8 cellular contexts compared by ENCODE assay signal in genomic region chr7:129610709-129611245, GRCh38. TPM values are rescaled to one million over a fixed set of nuclear protein-coding genes. Genes with fewer than 3 reads are reported as not detected.
DNase-seq lines count a peak whose midpoint lies in the region; ATAC-seq, FAIRE-seq and TF ChIP-seq lines count a peak whose summit lies in the region.

No MANE protein-coding gene starts in this region.

- no peak for DNase-seq in right atrium auricular region (ENCODE audit: low spot score)
- DNase-seq in left ventricle myocardium superior, result no peak
- no peak for DNase-seq in astrocyte (ENCODE audit: low read depth)
- DNase-seq in memory B cell (ENCODE audit: low spot score in 2 of 2), result peak in 1 of 2 donors; percentile 27
- no peak for DNase-seq in AG08395 (ENCODE audit: low spot score)
- no peak for DNase-seq in HTR-8/SVneo (ENCODE audit: insufficient read length, low spot score)

- H3K9me3 Mint-ChIP-seq in astrocyte (ENCODE audit: unreplicated experiment), result no peaks in the 10 kb centered on the region
- no peaks in the 10 kb centered on the region for H3K9me3 Mint-ChIP-seq in memory B cell

- no peaks in the 10 kb centered on the region for H3K36me3 ChIP-seq in right atrium auricular region
- no peaks in the 10 kb centered on the region for H3K36me3 ChIP-seq in astrocyte (ENCODE audit: insufficient read depth, low read length)
- no peaks in the 10 kb centered on the region for H3K36me3 ChIP-seq in urinary bladder (ENCODE audit: insufficient read depth)

- peaks cover 58% of the 10 kb centered on the region for H3K79me2 ChIP-seq in astrocyte (ENCODE audit: insufficient read depth, low read length)

- FAIRE-seq in astrocyte (lab: Jason Lieb, UNC) (no peak), HTR-8/SVneo (lab: Jason Lieb, UNC) (no peak)

- H3K27ac ChIP-seq in right atrium auricular region, result peak overlapping the region; percentile 93 to 99
- H3K27ac ChIP-seq in astrocyte (ENCODE audit: low read depth, low read length), result peak overlapping the region; percentile 95
- peak overlapping the region; percentile 96 for H3K27ac ChIP-seq in urinary bladder (ENCODE audit: low read depth)

- H3K36me3 Mint-ChIP-seq in astrocyte (ENCODE audit: low read depth, unreplicated experiment), result peaks cover 10% of the 10 kb centered on the region
- no peaks in the 10 kb centered on the region for H3K36me3 Mint-ChIP-seq in memory B cell

- no peak for ATAC-seq in left ventricle myocardium superior
- ATAC-seq in memory B cell (ENCODE audit: low read depth), result no peak
- no peak for ATAC-seq in GM19397 (IDR thresholded peaks at IDR 0.05; ENCODE audit: unreplicated experiment)

- intact Hi-C loops in left ventricle myocardium superior (cut with micrococcal nuclease), result loop anchor here (5.0 kb wide), 1 partner anchor 337 kb away; no protein-coding TSS in a partner anchor

- peak overlapping the region; percentile 93 for H3K4me2 ChIP-seq in astrocyte (ENCODE audit: low read length)

- TF ChIP-seq CTCF in right atrium auricular region (IDR thresholded peaks at IDR 0.05) (no peak), astrocyte (IDR thresholded peaks at IDR 0.05; ENCODE audit: insufficient read depth, low read depth, low read length) (no peak)

- peak overlapping the region; percentile 93 for H3K9ac ChIP-seq in astrocyte (ENCODE audit: low read length)

- 7% methylated on average over 17 of the region's 17 CpGs for WGBS in urinary bladder

- no peaks in the 10 kb centered on the region for H3K27me3 Mint-ChIP-seq in astrocyte (ENCODE audit: low read depth, unreplicated experiment)
- no peaks in the 10 kb centered on the region for H3K27me3 Mint-ChIP-seq in memory B cell

- peaks cover 34% of the 10 kb centered on the region for H4K20me1 ChIP-seq in astrocyte (ENCODE audit: insufficient read depth, low read length)

- H3K27ac Mint-ChIP-seq in astrocyte (ENCODE audit: unreplicated experiment) (peak overlapping the region; percentile 94), memory B cell (peak overlapping the region; percentile 97)

- H3K9me3 ChIP-seq in right atrium auricular region (no peaks in the 10 kb centered on the region), astrocyte (ENCODE audit: insufficient read depth, low read depth, low read length) (no peaks in the 10 kb centered on the region)

- peaks cover 27% of the 10 kb centered on the region for H3K4me1 Mint-ChIP-seq in astrocyte (ENCODE audit: low read depth, unreplicated experiment)
- H3K4me1 Mint-ChIP-seq in memory B cell, result peaks cover 37% of the 10 kb centered on the region

- H3K27me3 ChIP-seq in right atrium auricular region (no peaks in the 10 kb centered on the region), astrocyte (ENCODE audit: insufficient read depth, low read length) (no peaks in the 10 kb centered on the region)

- H3K4me3 Mint-ChIP-seq in astrocyte (ENCODE audit: unreplicated experiment) (peak overlapping the region; percentile 91), memory B cell (peak overlapping the region; percentile 95)

- H3K4me3 ChIP-seq in right atrium auricular region (peak overlapping the region; percentile 76 to 93), astrocyte (ENCODE audit: insufficient read depth, low read depth, low read length) (peak overlapping the region; percentile 82), urinary bladder (ENCODE audit: low read depth, low read length) (peak overlapping the region; percentile 91)

- peaks cover 0 to 29% of the 10 kb centered on the region in 2 donors for H3K4me1 ChIP-seq in right atrium auricular region
- H3K4me1 ChIP-seq in astrocyte (ENCODE audit: insufficient read depth, low read length), result peaks cover 13% of the 10 kb centered on the region
- peaks cover 2% of the 10 kb centered on the region for H3K4me1 ChIP-seq in urinary bladder (ENCODE audit: insufficient read depth)

- peak overlapping the region; percentile 91 for H2AFZ ChIP-seq in astrocyte (ENCODE audit: low read depth, low read length)

RNA-seq across cellular contexts. Expression of gene NRF1, which starts 0.7 kb away (rescaled TPM):
- total RNA-seq in right atrium auricular region (10 to 100 TPM; 14.9 to 21.2 TPM), left ventricle myocardium superior (8.7 TPM), astrocyte (11.7 and 12.7 TPM in 2 replicates), urinary bladder (23.9 TPM)
- polyA plus RNA-seq in urinary bladder, result 12.8 TPM
